In genomic region chr10:69318087-69318996, GRCh38 we compare ENCODE assay signal across 1 cellular context.
TF ChIP-seq lines count a peak whose summit lies in the region.

No MANE protein-coding gene starts in this region.

TF ChIP-seq in K562, 482 proteins besides CTCF, POLR2A, EP300 and RAD21 (continued from another document and continues in another):
- TF ChIP-seq, protein P1, sequence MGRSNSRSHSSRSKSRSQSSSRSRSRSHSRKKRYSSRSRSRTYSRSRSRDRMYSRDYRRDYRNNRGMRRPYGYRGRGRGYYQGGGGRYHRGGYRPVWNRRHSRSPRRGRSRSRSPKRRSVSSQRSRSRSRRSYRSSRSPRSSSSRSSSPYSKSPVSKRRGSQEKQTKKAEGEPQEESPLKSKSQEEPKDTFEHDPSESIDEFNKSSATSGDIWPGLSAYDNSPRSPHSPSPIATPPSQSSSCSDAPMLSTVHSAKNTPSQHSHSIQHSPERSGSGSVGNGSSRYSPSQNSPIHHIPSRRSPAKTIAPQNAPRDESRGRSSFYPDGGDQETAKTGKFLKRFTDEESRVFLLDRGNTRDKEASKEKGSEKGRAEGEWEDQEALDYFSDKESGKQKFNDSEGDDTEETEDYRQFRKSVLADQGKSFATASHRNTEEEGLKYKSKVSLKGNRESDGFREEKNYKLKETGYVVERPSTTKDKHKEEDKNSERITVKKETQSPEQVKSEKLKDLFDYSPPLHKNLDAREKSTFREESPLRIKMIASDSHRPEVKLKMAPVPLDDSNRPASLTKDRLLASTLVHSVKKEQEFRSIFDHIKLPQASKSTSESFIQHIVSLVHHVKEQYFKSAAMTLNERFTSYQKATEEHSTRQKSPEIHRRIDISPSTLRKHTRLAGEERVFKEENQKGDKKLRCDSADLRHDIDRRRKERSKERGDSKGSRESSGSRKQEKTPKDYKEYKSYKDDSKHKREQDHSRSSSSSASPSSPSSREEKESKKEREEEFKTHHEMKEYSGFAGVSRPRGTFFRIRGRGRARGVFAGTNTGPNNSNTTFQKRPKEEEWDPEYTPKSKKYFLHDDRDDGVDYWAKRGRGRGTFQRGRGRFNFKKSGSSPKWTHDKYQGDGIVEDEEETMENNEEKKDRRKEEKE (IDR thresholded peaks at IDR 0.05; ENCODE audit: borderline replicate concordance in 1 of 2, control insufficient read depth in 1 of 2, low read depth in 2 of 2, low read length in 1 of 2): 0 out of 4 replicates have a peak, but pooled peaks of 1 of the 2 experiments have one; percentile 23
- TF ChIP-seq ILF3 (IDR thresholded peaks at IDR 0.05; ENCODE audit: borderline replicate concordance): no peak
- TF ChIP-seq GATAD2B (IDR thresholded peaks at IDR 0.05; ENCODE audit: borderline replicate concordance): no peak
- no peak for TF ChIP-seq ZNF140 (CRISPR knock-in tag; IDR thresholded peaks at IDR 0.05)
- peak; percentile 92 for TF ChIP-seq CTBP1 (IDR thresholded peaks at IDR 0.05; ENCODE audit: borderline replicate concordance)
- peak; percentile 67 for TF ChIP-seq HNRNPK (IDR thresholded peaks at IDR 0.05; ENCODE audit: low read depth, low read length, poor library complexity, severe bottlenecking)
- TF ChIP-seq TGIF2 (CRISPR knock-in tag; IDR thresholded peaks at IDR 0.05): peak; percentile 95; the same call in 1 of the 2 replicates
- TF ChIP-seq GABPA (tag; conservative IDR thresholded peaks at IDR 0.05; ENCODE audit: low read depth): peak; percentile 67
- no peak for TF ChIP-seq SMARCA5 (IDR thresholded peaks at IDR 0.05)
- no peak for TF ChIP-seq TCF7L2 (IDR thresholded peaks at IDR 0.05; ENCODE audit: low read depth, low read length)
- 0 out of 2 replicates have a peak, but pooled peaks have one; percentile 16 for TF ChIP-seq SOX6 (IDR thresholded peaks at IDR 0.05)
- 0 out of 2 replicates have a peak, but pooled peaks have one; percentile 33 for TF ChIP-seq RBM14 (IDR thresholded peaks at IDR 0.05; ENCODE audit: borderline replicate concordance, insufficient read depth, low read depth, low read length)
- no peak for TF ChIP-seq SLC30A9 (CRISPR knock-in tag; IDR thresholded peaks at IDR 0.05)
- TF ChIP-seq ZBTB1 (CRISPR knock-in tag; IDR thresholded peaks at IDR 0.05; ENCODE audit: borderline replicate concordance, low read depth): peak; percentile 84; the same call in 1 of the 2 replicates
- TF ChIP-seq DDX20 (tag; IDR thresholded peaks at IDR 0.05; ENCODE audit: low read depth): no peak
- TF ChIP-seq FOXP4 (CRISPR knock-in tag; IDR thresholded peaks at IDR 0.05; ENCODE audit: borderline replicate concordance): peak; percentile 64; the same call in 1 of the 2 replicates
- peak; percentile 9 for TF ChIP-seq NFYB (IDR thresholded peaks at IDR 0.05; ENCODE audit: extremely low read depth, insufficient read length)
- no peak for TF ChIP-seq ESRRB (CRISPR knock-in tag; IDR thresholded peaks at IDR 0.05; ENCODE audit: borderline replicate concordance)
- TF ChIP-seq, protein P2, sequence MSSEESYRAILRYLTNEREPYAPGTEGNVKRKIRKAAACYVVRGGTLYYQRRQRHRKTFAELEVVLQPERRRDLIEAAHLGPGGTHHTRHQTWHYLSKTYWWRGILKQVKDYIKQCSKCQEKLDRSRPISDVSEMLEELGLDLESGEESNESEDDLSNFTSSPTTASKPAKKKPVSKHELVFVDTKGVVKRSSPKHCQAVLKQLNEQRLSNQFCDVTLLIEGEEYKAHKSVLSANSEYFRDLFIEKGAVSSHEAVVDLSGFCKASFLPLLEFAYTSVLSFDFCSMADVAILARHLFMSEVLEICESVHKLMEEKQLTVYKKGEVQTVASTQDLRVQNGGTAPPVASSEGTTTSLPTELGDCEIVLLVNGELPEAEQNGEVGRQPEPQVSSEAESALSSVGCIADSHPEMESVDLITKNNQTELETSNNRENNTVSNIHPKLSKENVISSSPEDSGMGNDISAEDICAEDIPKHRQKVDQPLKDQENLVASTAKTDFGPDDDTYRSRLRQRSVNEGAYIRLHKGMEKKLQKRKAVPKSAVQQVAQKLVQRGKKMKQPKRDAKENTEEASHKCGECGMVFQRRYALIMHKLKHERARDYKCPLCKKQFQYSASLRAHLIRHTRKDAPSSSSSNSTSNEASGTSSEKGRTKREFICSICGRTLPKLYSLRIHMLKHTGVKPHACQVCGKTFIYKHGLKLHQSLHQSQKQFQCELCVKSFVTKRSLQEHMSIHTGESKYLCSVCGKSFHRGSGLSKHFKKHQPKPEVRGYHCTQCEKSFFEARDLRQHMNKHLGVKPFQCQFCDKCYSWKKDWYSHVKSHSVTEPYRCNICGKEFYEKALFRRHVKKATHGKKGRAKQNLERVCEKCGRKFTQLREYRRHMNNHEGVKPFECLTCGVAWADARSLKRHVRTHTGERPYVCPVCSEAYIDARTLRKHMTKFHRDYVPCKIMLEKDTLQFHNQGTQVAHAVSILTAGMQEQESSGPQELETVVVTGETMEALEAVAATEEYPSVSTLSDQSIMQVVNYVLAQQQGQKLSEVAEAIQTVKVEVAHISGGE (CRISPR knock-in tag; IDR thresholded peaks at IDR 0.05): peak in 1 of 3 experiments; percentile 72; a peak in 2 of 6 replicates
- no peak for TF ChIP-seq SMAD2 (IDR thresholded peaks at IDR 0.05; ENCODE audit: low read depth, low read length)
- no peak for TF ChIP-seq MLLT1 (IDR thresholded peaks at IDR 0.05)
- TF ChIP-seq, protein P3, sequence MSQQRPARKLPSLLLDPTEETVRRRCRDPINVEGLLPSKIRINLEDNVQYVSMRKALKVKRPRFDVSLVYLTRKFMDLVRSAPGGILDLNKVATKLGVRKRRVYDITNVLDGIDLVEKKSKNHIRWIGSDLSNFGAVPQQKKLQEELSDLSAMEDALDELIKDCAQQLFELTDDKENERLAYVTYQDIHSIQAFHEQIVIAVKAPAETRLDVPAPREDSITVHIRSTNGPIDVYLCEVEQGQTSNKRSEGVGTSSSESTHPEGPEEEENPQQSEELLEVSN (IDR thresholded peaks at IDR 0.05; ENCODE audit: borderline replicate concordance in 1 of 2, extremely low read depth in 1 of 2, insufficient read depth in 1 of 2, insufficient read length in 1 of 2, low read depth in 1 of 2, low read length in 1 of 2, poor library complexity in 1 of 2, severe bottlenecking in 1 of 2): peak; percentile 54 to 73
- no peak for TF ChIP-seq NCOA4 (IDR thresholded peaks at IDR 0.05; ENCODE audit: partially characterized antibody)
- no peak for TF ChIP-seq RBM34 (IDR thresholded peaks at IDR 0.05; ENCODE audit: borderline replicate concordance, insufficient read depth, low read length)
- no peak for TF ChIP-seq PHB2 (IDR thresholded peaks at IDR 0.05; ENCODE audit: low read depth)
- TF ChIP-seq ATF4 (CRISPR knock-in tag; IDR thresholded peaks at IDR 0.05): no peak
- TF ChIP-seq SPI1 (IDR thresholded peaks at IDR 0.05; ENCODE audit: borderline replicate concordance, low read depth, low read length): 0 out of 2 replicates have a peak, but pooled peaks have one; percentile 7
- TF ChIP-seq ELK3 (CRISPR knock-in tag; IDR thresholded peaks at IDR 0.05): no peak
- TF ChIP-seq POLR2AphosphoS2 (IDR thresholded peaks at IDR 0.05; ENCODE audit: low read length): no peak
- no peak for TF ChIP-seq MCM7 (IDR thresholded peaks at IDR 0.05)
- TF ChIP-seq GABPB1 (CRISPR knock-in tag; IDR thresholded peaks at IDR 0.05): 0 out of 2 replicates have a peak, but pooled peaks have one; percentile 7
- no peak for TF ChIP-seq BMI1 (IDR thresholded peaks at IDR 0.05; ENCODE audit: low read length)
- no peak for TF ChIP-seq ZNF75A (CRISPR knock-in tag; IDR thresholded peaks at IDR 0.05)
- peak; percentile 38; the same call in 1 of the 2 replicates for TF ChIP-seq ZBTB2 (IDR thresholded peaks at IDR 0.05)
- TF ChIP-seq, protein P4, sequence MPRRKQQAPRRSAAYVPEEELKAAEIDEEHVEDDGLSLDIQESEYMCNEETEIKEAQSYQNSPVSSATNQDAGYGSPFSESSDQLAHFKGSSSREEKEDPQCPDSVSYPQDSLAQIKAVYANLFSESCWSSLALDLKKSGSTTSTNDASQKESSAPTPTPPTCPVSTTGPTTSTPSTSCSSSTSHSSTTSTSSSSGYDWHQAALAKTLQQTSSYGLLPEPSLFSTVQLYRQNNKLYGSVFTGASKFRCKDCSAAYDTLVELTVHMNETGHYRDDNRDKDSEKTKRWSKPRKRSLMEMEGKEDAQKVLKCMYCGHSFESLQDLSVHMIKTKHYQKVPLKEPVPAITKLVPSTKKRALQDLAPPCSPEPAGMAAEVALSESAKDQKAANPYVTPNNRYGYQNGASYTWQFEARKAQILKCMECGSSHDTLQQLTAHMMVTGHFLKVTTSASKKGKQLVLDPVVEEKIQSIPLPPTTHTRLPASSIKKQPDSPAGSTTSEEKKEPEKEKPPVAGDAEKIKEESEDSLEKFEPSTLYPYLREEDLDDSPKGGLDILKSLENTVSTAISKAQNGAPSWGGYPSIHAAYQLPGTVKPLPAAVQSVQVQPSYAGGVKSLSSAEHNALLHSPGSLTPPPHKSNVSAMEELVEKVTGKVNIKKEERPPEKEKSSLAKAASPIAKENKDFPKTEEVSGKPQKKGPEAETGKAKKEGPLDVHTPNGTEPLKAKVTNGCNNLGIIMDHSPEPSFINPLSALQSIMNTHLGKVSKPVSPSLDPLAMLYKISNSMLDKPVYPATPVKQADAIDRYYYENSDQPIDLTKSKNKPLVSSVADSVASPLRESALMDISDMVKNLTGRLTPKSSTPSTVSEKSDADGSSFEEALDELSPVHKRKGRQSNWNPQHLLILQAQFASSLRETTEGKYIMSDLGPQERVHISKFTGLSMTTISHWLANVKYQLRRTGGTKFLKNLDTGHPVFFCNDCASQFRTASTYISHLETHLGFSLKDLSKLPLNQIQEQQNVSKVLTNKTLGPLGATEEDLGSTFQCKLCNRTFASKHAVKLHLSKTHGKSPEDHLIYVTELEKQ (CRISPR knock-in tag; IDR thresholded peaks at IDR 0.05): no peak
- TF ChIP-seq NELFE (IDR thresholded peaks at IDR 0.05; ENCODE audit: insufficient read depth, insufficient read length): no peak
- TF ChIP-seq ZNF436 (CRISPR knock-in tag; IDR thresholded peaks at IDR 0.05): no peak
- TF ChIP-seq, protein P5, sequence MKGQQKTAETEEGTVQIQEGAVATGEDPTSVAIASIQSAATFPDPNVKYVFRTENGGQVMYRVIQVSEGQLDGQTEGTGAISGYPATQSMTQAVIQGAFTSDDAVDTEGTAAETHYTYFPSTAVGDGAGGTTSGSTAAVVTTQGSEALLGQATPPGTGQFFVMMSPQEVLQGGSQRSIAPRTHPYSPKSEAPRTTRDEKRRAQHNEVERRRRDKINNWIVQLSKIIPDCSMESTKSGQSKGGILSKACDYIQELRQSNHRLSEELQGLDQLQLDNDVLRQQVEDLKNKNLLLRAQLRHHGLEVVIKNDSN (CRISPR knock-in tag; IDR thresholded peaks at IDR 0.05): no peak
- TF ChIP-seq ZNF217 (CRISPR knock-in tag; IDR thresholded peaks at IDR 0.05): no peak
- peak; percentile 60; the same call in 1 of the 2 replicates for TF ChIP-seq TFAP4 (CRISPR knock-in tag; IDR thresholded peaks at IDR 0.05; ENCODE audit: borderline replicate concordance)
- no peak for TF ChIP-seq MEF2A (IDR thresholded peaks at IDR 0.05; ENCODE audit: control insufficient read depth, low read depth, low read length)
- TF ChIP-seq ZNF57 (CRISPR knock-in tag; IDR thresholded peaks at IDR 0.05): no peak
